Comparison of ENCODE assay signal across 1 cellular context in genomic region chr11:113204280-113204679, GRCh38.
TF ChIP-seq lines count a peak whose summit lies in the region.

No MANE protein-coding gene starts in this region.

TF ChIP-seq in WTC11, 78 proteins besides CTCF, POLR2A, EP300 and RAD21 (continued from another document):
- TF ChIP-seq MLX (CRISPR knock-in tag; IDR thresholded peaks at IDR 0.05) (no peak), KAT7 (CRISPR knock-in tag; IDR thresholded peaks at IDR 0.05; ENCODE audit: borderline replicate concordance) (no peak)
